ENCODE assay signal across 1 cellular context in genomic region chr3:4976109-4976508, GRCh38.
TF ChIP-seq lines count a peak whose summit lies in the region.

No MANE protein-coding gene starts in this region.

TF ChIP-seq in GM12878, 131 proteins besides CTCF, POLR2A, EP300 and RAD21 (continued from another document and continues in another):
- TF ChIP-seq IRF5 (IDR thresholded peaks at IDR 0.05; ENCODE audit: borderline replicate concordance): no peak
- no peak for TF ChIP-seq RBBP5 (conservative IDR thresholded peaks at IDR 0.05)
- no peak for TF ChIP-seq CBX5 (IDR thresholded peaks at IDR 0.05; ENCODE audit: low read depth)
- TF ChIP-seq DPF2 (IDR thresholded peaks at IDR 0.05): no peak
- TF ChIP-seq IKZF1 (conservative IDR thresholded peaks at IDR 0.05): peak; percentile 20; the same call in 1 of the 2 replicates
- TF ChIP-seq PAX5 (IDR thresholded peaks at IDR 0.05; ENCODE audit: borderline replicate concordance, low read depth, low read length): no peak
- peak; percentile 52; the same call in 1 of the 2 replicates for TF ChIP-seq ZBED1 (IDR thresholded peaks at IDR 0.05; ENCODE audit: borderline replicate concordance)
- no peak for TF ChIP-seq NFXL1 (IDR thresholded peaks at IDR 0.05; ENCODE audit: borderline replicate concordance)
- TF ChIP-seq ELK1 (IDR thresholded peaks at IDR 0.05; ENCODE audit: low read depth, low read length): no peak
- TF ChIP-seq ZNF622 (IDR thresholded peaks at IDR 0.05): no peak
- TF ChIP-seq CUX1 (IDR thresholded peaks at IDR 0.05; ENCODE audit: insufficient replicate concordance, low read depth, low read length): no peak
- TF ChIP-seq NFIC (IDR thresholded peaks at IDR 0.05; ENCODE audit: low read depth, low read length): no peak
- TF ChIP-seq CBX3 (IDR thresholded peaks at IDR 0.05; ENCODE audit: borderline replicate concordance, low read depth): no peak
- TF ChIP-seq JUND (IDR thresholded peaks at IDR 0.05; ENCODE audit: low read depth, low read length): no peak
- no peak for TF ChIP-seq ZNF274 (IDR thresholded peaks at IDR 0.05; ENCODE audit: insufficient read depth, insufficient read length)
- no peak for TF ChIP-seq STAT1 (conservative IDR thresholded peaks at IDR 0.05)
- no peak for TF ChIP-seq RELB (IDR thresholded peaks at IDR 0.05; ENCODE audit: low read depth)
- no peak for TF ChIP-seq CHD2 (IDR thresholded peaks at IDR 0.05; ENCODE audit: borderline replicate concordance, low read depth, low read length)
- no peak for TF ChIP-seq MEF2B (IDR thresholded peaks at IDR 0.05; ENCODE audit: partially characterized antibody, poor library complexity, severe bottlenecking)
- TF ChIP-seq ZNF217 (IDR thresholded peaks at IDR 0.05): peak; percentile 84
- no peak for TF ChIP-seq ATF7 (IDR thresholded peaks at IDR 0.05; ENCODE audit: low read depth)
- no peak for TF ChIP-seq SIX5 (IDR thresholded peaks at IDR 0.05; ENCODE audit: low read depth, low read length, severe bottlenecking)
- no peak for TF ChIP-seq SREBF1 (IDR thresholded peaks at IDR 0.05; ENCODE audit: low read length)
- TF ChIP-seq ZNF687 (IDR thresholded peaks at IDR 0.05): peak; percentile 70
- TF ChIP-seq PBX3 (IDR thresholded peaks at IDR 0.05; ENCODE audit: insufficient replicate concordance, low read depth, low read length): no peak
- TF ChIP-seq E2F8 (IDR thresholded peaks at IDR 0.05; ENCODE audit: low read depth, partially characterized antibody): no peak
- no peak for TF ChIP-seq ZZZ3 (IDR thresholded peaks at IDR 0.05; ENCODE audit: control insufficient read depth, insufficient read length, low read depth)
- no peak for TF ChIP-seq EZH2 (IDR thresholded peaks at IDR 0.05; ENCODE audit: borderline replicate concordance, control insufficient read depth, low read depth, low read length)
- TF ChIP-seq SKIL (IDR thresholded peaks at IDR 0.05; ENCODE audit: low read depth, poor library complexity, severe bottlenecking): no peak
- no peak for TF ChIP-seq E2F4 (IDR thresholded peaks at IDR 0.05; ENCODE audit: low read depth, low read length)
- no peak; a peak in 1 of 4 replicates for TF ChIP-seq ETV6 (conservative IDR thresholded peaks at IDR 0.05 in 1 of 2, IDR thresholded peaks at IDR 0.05 in 1 of 2; ENCODE audit: borderline replicate concordance in 1 of 2, low read depth in 1 of 2)
- no peak for TF ChIP-seq MYC (IDR thresholded peaks at IDR 0.05; ENCODE audit: insufficient read depth, insufficient read length, insufficient replicate concordance, low read length, severe bottlenecking)
- no peak for TF ChIP-seq IRF3 (IDR thresholded peaks at IDR 0.05)
- TF ChIP-seq CEBPB (IDR thresholded peaks at IDR 0.05; ENCODE audit: borderline replicate concordance in 1 of 2, low read depth in 2 of 2, low read length in 2 of 2): peak in 1 of 2 experiments; percentile 90; a peak in 2 of 4 replicates
- peak in 1 of 2 experiments; percentile 20; a peak in 1 of 4 replicates for TF ChIP-seq BHLHE40 (IDR thresholded peaks at IDR 0.05; ENCODE audit: borderline replicate concordance in 1 of 2, low read depth in 2 of 2, low read length in 1 of 2)
